ENCODE assay signal across 21 cellular contexts in genomic region chr19:18669883-18670282, GRCh38. TPM values are rescaled to one million over a fixed set of nuclear protein-coding genes. Genes with fewer than 3 reads are reported as not detected.
A peak's percentile ranks its signal among the peaks of the same experiment; 100 is the strongest.
DNase-seq lines count a peak whose midpoint lies in the region; ATAC-seq and TF ChIP-seq lines count a peak whose summit lies in the region.
"Had no signal": no experiment of that assay in that cellular context is flagged by ENCODE, and none has a peak within 500 bp of the region (broad histone marks: within the 10 kb centered on the region; RNA-seq: fewer than 3 reads in every experiment).

No MANE protein-coding gene starts in this region.

- POLR2A ChIA-PET in IMR-90 (lab: Charles Lee; ENCODE audit: unreplicated experiment): no interaction called here

- no peak overlapping the region for H4K91ac ChIP-seq in IMR-90 (ENCODE audit: insufficient read depth, low read depth, low read length)

- peak overlapping the region; percentile 48; the same call in 1 of the 2 replicates for H3K9ac ChIP-seq in BLaER1
- H3K9ac ChIP-seq in IMR-90 (ENCODE audit: low read depth, low read length): no peak overlapping the region

- H3K36me3 ChIP-seq in BLaER1 (peaks cover 19% of the 10 kb centered on the region), IMR-90 (ENCODE audit: control insufficient read depth, insufficient read depth, low read length) (peaks cover 23% of the 10 kb centered on the region), gastroesophageal sphincter (peaks cover 0 to 51% of the 10 kb centered on the region in 2 donors), osteoblast (ENCODE audit: insufficient read depth, low read length) (peaks cover 20% of the 10 kb centered on the region)

- peak overlapping the region; percentile 78 for H2AK9ac ChIP-seq in IMR-90 (replicated peaks; ENCODE audit: low read depth, low read length, poor library complexity)

- H4K20me1 ChIP-seq in BLaER1 (peaks cover 83% of the 10 kb centered on the region), IMR-90 (ENCODE audit: insufficient read depth, low read length) (peaks cover 3% of the 10 kb centered on the region; the same call in 1 of the 2 replicates), osteoblast (ENCODE audit: insufficient read depth, low read length) (no peaks in the 10 kb centered on the region)

- dilution Hi-C loops in IMR-90 (cut with HindIII; ENCODE audit: low sequenced_read_pairs, unreplicated experiment): no loop called here

- H3K4ac ChIP-seq in IMR-90 (ENCODE audit: low read depth, low read length): peak overlapping the region; percentile 39; the same call in 1 of the 2 replicates

- H3K4me3 ChIP-seq in BLaER1: peak overlapping the region; percentile 47
- H3K4me3 ChIP-seq in IMR-90 (ENCODE audit: insufficient read depth, low read depth, low read length): no peak overlapping the region
- H3K4me3 ChIP-seq in gastroesophageal sphincter: no peak overlapping the region
- H3K4me3 ChIP-seq in osteoblast (ENCODE audit: insufficient read depth, low read length): no peak overlapping the region
- H3K4me3 ChIP-seq: HAP-1 had no signal

- H3K9me3 ChIP-seq in BLaER1 (no peaks in the 10 kb centered on the region), IMR-90 (ENCODE audit: control insufficient read depth, insufficient read depth, low read length) (0 out of 2 replicates have a peak, but pooled peaks cover 2% of the 10 kb centered on the region), gastroesophageal sphincter (no peaks in the 10 kb centered on the region), osteoblast (ENCODE audit: low read depth, low read length) (no peaks in the 10 kb centered on the region)
- H3K9me3 ChIP-seq: BE2C, HAP-1 had no signal

- H3K23ac ChIP-seq in IMR-90 (ENCODE audit: low read depth, low read length): no peak overlapping the region

- H3K56ac ChIP-seq in IMR-90 (ENCODE audit: extremely low read depth, insufficient read depth, low read length): no peak overlapping the region

- no peak overlapping the region for H4K5ac ChIP-seq in IMR-90 (ENCODE audit: low read depth, low read length)

- H2BK20ac ChIP-seq in IMR-90 (ENCODE audit: low read depth, low read length): peak overlapping the region; percentile 73; the same call in 1 of the 2 replicates

- no peaks in the 10 kb centered on the region for H3K79me2 ChIP-seq in osteoblast (ENCODE audit: insufficient read depth, low read length)

- TF ChIP-seq POLR2A in IMR-90 (IDR thresholded peaks at IDR 0.05; ENCODE audit: low read depth, low read length) (no peak), gastroesophageal sphincter (IDR thresholded peaks at IDR 0.05) (no peak)

- H3K4me1 ChIP-seq in BLaER1 (peaks cover 80% of the 10 kb centered on the region), IMR-90 (ENCODE audit: control insufficient read depth, insufficient read depth, low read length) (peaks cover 13% of the 10 kb centered on the region), gastroesophageal sphincter (peaks cover 0 to 91% (median 36%) of the 10 kb centered on the region in 3 donors), osteoblast (ENCODE audit: insufficient read depth, low read length) (peaks cover 12% of the 10 kb centered on the region)
- H3K4me1 ChIP-seq: HAP-1 had no signal

- no peak overlapping the region for H3K14ac ChIP-seq in IMR-90 (replicated peaks; ENCODE audit: low read depth, low read length)

- BruUV-seq in IMR-90 (replicated peaks; lab: Mats Ljungman, UMichigan): no TSS peak

- H2BK120ac ChIP-seq in IMR-90 (ENCODE audit: low read depth, low read length): peak overlapping the region; percentile 57

- H3K9me1 ChIP-seq in IMR-90 (ENCODE audit: insufficient read depth, low read length): no peaks in the 10 kb centered on the region

- DNase-seq in IMR-90: no peak
- DNase-seq in osteoblast (ENCODE audit: insufficient read length, low spot score, missing footprints): peak; percentile 37
- DNase-seq in NCI-H2081 (lab: John Stamatoyannopoulos, UW): no peak
- DNase-seq in HPDE6-E6E7 (ENCODE audit: extremely low spot score): no peak
- no peak for DNase-seq in islet precursor cell
- DNase-seq: Calu3; CD4-positive, alpha-beta memory T cell; GF-D8; KG1; MV-4-11; NCI-H187 treated with DMSO at 0.1 percent for 48 hours; NCI-H226; NCI-H524; NCI-H82; SHP77 treated with DMSO at 0.1 percent for 48 hours had no signal

- no peak for TF ChIP-seq RAD21 in IMR-90 (IDR thresholded peaks at IDR 0.05; ENCODE audit: low read length)

- H3K27ac ChIP-seq in BLaER1 (no peak overlapping the region), IMR-90 (ENCODE audit: insufficient read depth, low read length) (no peak overlapping the region; the same call in 1 of the 2 replicates), gastroesophageal sphincter (peak overlapping the region in 3 of 4 donors; percentile 75 to 82 (median 82)), osteoblast (ENCODE audit: low read depth, low read length) (peak overlapping the region; percentile 39)

- no peak for ATAC-seq in IMR-90 (ENCODE audit: low read depth)
- ATAC-seq in gastroesophageal sphincter: no peak
- ATAC-seq: HepG2 had no signal

- CTCF ChIA-PET in IMR-90 (lab: Yijun Ruan, JAX): no interaction called here

- in situ Hi-C loops in IMR-90 (cut with MboI; ENCODE audit: low sequenced_read_pairs): no loop called here

- H3K79me1 ChIP-seq in IMR-90 (ENCODE audit: low read depth in 1 of 2, low read length in 2 of 2): peaks cover 0 to 5% of the 10 kb centered on the region in 2 experiments; a peak in 2 of 4 replicates

- H2AFZ ChIP-seq in IMR-90 (replicated peaks; ENCODE audit: low read length, poor library complexity) (peak overlapping the region; percentile 78), osteoblast (ENCODE audit: low read length) (no peak overlapping the region)

- peak overlapping the region; percentile 23; the same call in 1 of the 2 replicates for H2AK5ac ChIP-seq in IMR-90 (ENCODE audit: low read depth, low read length)

- H3K27me3 ChIP-seq in BLaER1: no peaks in the 10 kb centered on the region
- H3K27me3 ChIP-seq in IMR-90 (ENCODE audit: control insufficient read depth, insufficient read depth, low read length): no peaks in the 10 kb centered on the region
- no peaks in the 10 kb centered on the region for H3K27me3 ChIP-seq in gastroesophageal sphincter
- H3K27me3 ChIP-seq in osteoblast (ENCODE audit: insufficient read depth, low read length): no peaks in the 10 kb centered on the region
- H3K27me3 ChIP-seq: BE2C had no signal

- no peak overlapping the region for H2BK15ac ChIP-seq in IMR-90 (ENCODE audit: low read depth, low read length)

- intact Hi-C loops in IMR-90 (cut with micrococcal nuclease): loop anchor here (10.0 kb wide), 2 partner anchors 175 to 215 kb away; no protein-coding TSS in a partner anchor

- H3K18ac ChIP-seq in IMR-90 (ENCODE audit: low read depth, low read length): no peak overlapping the region

- H3K4me2 ChIP-seq in BLaER1 (peak overlapping the region; percentile 89), IMR-90 (ENCODE audit: low read depth, low read length) (peak overlapping the region; percentile 36; the same call in 1 of the 2 replicates), osteoblast (ENCODE audit: insufficient read depth, low read length) (no peak overlapping the region)

- H2BK5ac ChIP-seq in IMR-90 (ENCODE audit: low read depth, low read length, poor library complexity, severe bottlenecking): no peak overlapping the region

- no peak for TF ChIP-seq EP300 in gastroesophageal sphincter (IDR thresholded peaks at IDR 0.05)

- 100% methylated on average over 2 of the region's 11 CpGs; no CpG with 5 or more reads in 1 of the 2 experiments for WGBS in IMR-90 (ENCODE audit: extremely low coverage in 2 of 2, insufficient read length in 1 of 2), 2 experiments
- WGBS in gastroesophageal sphincter (ENCODE audit: low coverage in 1 of 2), 2 donors: 82 to 100% methylated on average over 1 to 6 of the region's 11 CpGs

- no peak overlapping the region for H4K8ac ChIP-seq in IMR-90 (ENCODE audit: low read depth in 2 of 2, low read length in 2 of 2)

- TF ChIP-seq CTCF in IMR-90 (conservative IDR thresholded peaks at IDR 0.05; ENCODE audit: low read depth, low read length) (no peak), gastroesophageal sphincter (IDR thresholded peaks at IDR 0.05) (no peak), osteoblast (IDR thresholded peaks at IDR 0.05; ENCODE audit: extremely low read depth, low read depth, low read length) (no peak)

TF ChIP-seq in IMR-90, 13 proteins besides CTCF, POLR2A, EP300 and RAD21:
- TF ChIP-seq MAZ (IDR thresholded peaks at IDR 0.05; ENCODE audit: borderline replicate concordance, low read depth, low read length) (no peak), BHLHE40 (IDR thresholded peaks at IDR 0.05; ENCODE audit: low read depth, low read length) (no peak)

RNA-seq across cellular contexts. Expression of gene CRTC1, which starts 13.6 kb away (rescaled TPM):
- total RNA-seq in IMR-90 (2012; rRNA removed) (0.18 and 0.28 TPM in 2 replicates), gastroesophageal sphincter (1 to 10 TPM; 3.8 to 8.9 (median 6.3) TPM), osteoblast (3.8 and 4.0 TPM in 2 replicates)
- 5.7 and 6.5 TPM in 2 replicates for polyA plus RNA-seq in IMR-90 (2012; rRNA removed)
- 3.1 and 6.8 TPM in 2 replicates for polyA plus RNA-seq in IMR-90 (2012; cell fraction: cytosol; rRNA removed)
- 28.3 and 53.7 TPM in 2 replicates for polyA plus RNA-seq in IMR-90 (2012; cell fraction: nucleus; rRNA removed; ENCODE audit: low replicate concordance)

RNA-seq across cellular contexts. Expression of gene KLHL26, which starts 33.1 kb away (rescaled TPM):
- 0.28 and 2.2 TPM in 2 replicates for total RNA-seq in IMR-90 (2012; rRNA removed)
- polyA plus RNA-seq in IMR-90 (2012; rRNA removed): 4.7 and 5.8 TPM in 2 replicates
- 1.9 and 3.3 TPM in 2 replicates for polyA plus RNA-seq in IMR-90 (2012; cell fraction: cytosol; rRNA removed)
- polyA plus RNA-seq in IMR-90 (2012; cell fraction: nucleus; rRNA removed; ENCODE audit: low replicate concordance): 2.6 and 6.8 TPM in 2 replicates
- 10 to 100 TPM; 12.9 to 19.0 (median 14.6) TPM for total RNA-seq in gastroesophageal sphincter
- 5.1 and 5.3 TPM in 2 replicates for total RNA-seq in osteoblast

RNA-seq across cellular contexts. Expression of gene TMEM59L, which starts 57.2 kb away (rescaled TPM):
- under 0.01 and 0.28 TPM in 2 replicates for total RNA-seq in IMR-90 (2012; rRNA removed)
- 5.9 and 6.1 TPM in 2 replicates for polyA plus RNA-seq in IMR-90 (2012; rRNA removed)
- 5.6 and 9.7 TPM in 2 replicates for polyA plus RNA-seq in IMR-90 (2012; cell fraction: cytosol; rRNA removed)
- polyA plus RNA-seq in IMR-90 (2012; cell fraction: nucleus; rRNA removed; ENCODE audit: low replicate concordance): 21.2 and 55.5 TPM in 2 replicates
- 1 to 10 TPM in 3 of 4 donors, under 1 TPM in 1; 0.96 to 4.0 (median 2.0) TPM for total RNA-seq in gastroesophageal sphincter
- 0.36 and 2.1 TPM in 2 replicates for total RNA-seq in osteoblast
- total RNA-seq: CD4-positive, alpha-beta memory T cell; RPMI7951 had no signal
- polyA plus RNA-seq: CD4-positive, alpha-beta memory T cell had no signal

Comparison
In these comparisons a context has a peak if more than half of its experiments do, and no peak if none do; other contexts are left out.
1. H3K27ac ChIP-seq: peak in gastroesophageal sphincter (3 of 4) and osteoblast (single experiment); none in BLaER1 (single experiment) and IMR-90 (single experiment).